1 cellular context compared by ENCODE assay signal in genomic region chr2:64922482-64923384, GRCh38.
A peak's percentile ranks its signal among the peaks of the same experiment; 100 is the strongest.
TF ChIP-seq lines count a peak whose summit lies in the region.

No MANE protein-coding gene starts in this region.

TF ChIP-seq in HepG2, 621 proteins besides CTCF, POLR2A, EP300 and RAD21 (continued from another document and continues in another):
- TF ChIP-seq ZBTB43 (CRISPR knock-in tag; conservative IDR thresholded peaks at IDR 0.05): no peak
- no peak for TF ChIP-seq ZNF720 (CRISPR knock-in tag; IDR thresholded peaks at IDR 0.05)
- peak; percentile 74 for TF ChIP-seq SALL1 (CRISPR knock-in tag; IDR thresholded peaks at IDR 0.05)
- no peak for TF ChIP-seq RFX1 (IDR thresholded peaks at IDR 0.05)
- TF ChIP-seq ZNF3 (CRISPR knock-in tag; IDR thresholded peaks at IDR 0.05): no peak
- TF ChIP-seq TGIF2 (CRISPR knock-in tag; IDR thresholded peaks at IDR 0.05): no peak
- no peak for TF ChIP-seq ZNF136 (CRISPR knock-in tag; IDR thresholded peaks at IDR 0.05; ENCODE audit: low read depth)
- TF ChIP-seq GPN1 (CRISPR knock-in tag; IDR thresholded peaks at IDR 0.05; ENCODE audit: borderline replicate concordance): no peak
- TF ChIP-seq PHB2 (IDR thresholded peaks at IDR 0.05; ENCODE audit: partially characterized antibody): no peak
- TF ChIP-seq AGO2 (optimal IDR thresholded peaks at IDR 0.05; ENCODE audit: low read depth, low read length): no peak
- no peak for TF ChIP-seq ZNF784 (CRISPR knock-in tag; IDR thresholded peaks at IDR 0.05; ENCODE audit: borderline replicate concordance)
- TF ChIP-seq PAWR (CRISPR knock-in tag; IDR thresholded peaks at IDR 0.05; ENCODE audit: borderline replicate concordance): no peak
- TF ChIP-seq ZNF777 (CRISPR knock-in tag; IDR thresholded peaks at IDR 0.05): no peak
- TF ChIP-seq ZNF556 (CRISPR knock-in tag; IDR thresholded peaks at IDR 0.05; ENCODE audit: borderline replicate concordance): no peak
- TF ChIP-seq TOPORS (CRISPR knock-in tag; IDR thresholded peaks at IDR 0.05): peak; percentile 75; the same call in 1 of the 2 replicates
- TF ChIP-seq MLXIP (CRISPR knock-in tag; IDR thresholded peaks at IDR 0.05; ENCODE audit: borderline replicate concordance): no peak
- TF ChIP-seq FOXA3 (CRISPR knock-in tag; IDR thresholded peaks at IDR 0.05): peak; percentile 55; the same call in 1 of the 2 replicates
- no peak for TF ChIP-seq ZNF569 (CRISPR knock-in tag; IDR thresholded peaks at IDR 0.05; ENCODE audit: borderline replicate concordance)
- TF ChIP-seq AKNA (CRISPR knock-in tag; IDR thresholded peaks at IDR 0.05; ENCODE audit: borderline replicate concordance): no peak
- TF ChIP-seq ZNF160 (CRISPR knock-in tag; IDR thresholded peaks at IDR 0.05): no peak
- TF ChIP-seq RARA (CRISPR knock-in tag; IDR thresholded peaks at IDR 0.05): peak; percentile 47
- TF ChIP-seq ZIK1 (CRISPR knock-in tag; IDR thresholded peaks at IDR 0.05; ENCODE audit: borderline replicate concordance, low read depth): no peak
- no peak for TF ChIP-seq ZNF619 (CRISPR knock-in tag; IDR thresholded peaks at IDR 0.05)
- TF ChIP-seq ZNF574 (CRISPR knock-in tag; IDR thresholded peaks at IDR 0.05): peak; percentile 49; the same call in 1 of the 2 replicates
- no peak for TF ChIP-seq ZNF775 (CRISPR knock-in tag; IDR thresholded peaks at IDR 0.05; ENCODE audit: borderline replicate concordance)
- no peak for TF ChIP-seq MATR3 (CRISPR knock-in tag; IDR thresholded peaks at IDR 0.05)
- no peak for TF ChIP-seq E2F2 (CRISPR knock-in tag; IDR thresholded peaks at IDR 0.05; ENCODE audit: borderline replicate concordance)
- TF ChIP-seq MIXL1 (CRISPR knock-in tag; IDR thresholded peaks at IDR 0.05): peak; percentile 27; the same call in 1 of the 2 replicates
- TF ChIP-seq MXD3 (CRISPR knock-in tag; IDR thresholded peaks at IDR 0.05): no peak
- no peak for TF ChIP-seq NR1H2 (CRISPR knock-in tag; IDR thresholded peaks at IDR 0.05; ENCODE audit: borderline replicate concordance, low read depth)
- TF ChIP-seq ZNF792 (CRISPR knock-in tag; IDR thresholded peaks at IDR 0.05): 0 out of 2 replicates have a peak, but pooled peaks have one; percentile 28
- peak; percentile 77 for TF ChIP-seq NR2C2 (CRISPR knock-in tag; IDR thresholded peaks at IDR 0.05; ENCODE audit: borderline replicate concordance)
- TF ChIP-seq NFKBIZ (CRISPR knock-in tag; IDR thresholded peaks at IDR 0.05): no peak
- TF ChIP-seq ZNF326 (CRISPR knock-in tag; IDR thresholded peaks at IDR 0.05; ENCODE audit: borderline replicate concordance): no peak
- no peak for TF ChIP-seq KLF15 (CRISPR knock-in tag; IDR thresholded peaks at IDR 0.05; ENCODE audit: borderline replicate concordance)
- TF ChIP-seq HMGA1 (CRISPR knock-in tag; conservative IDR thresholded peaks at IDR 0.05): no peak
- no peak for TF ChIP-seq ZNF75D (CRISPR knock-in tag; IDR thresholded peaks at IDR 0.05; ENCODE audit: borderline replicate concordance)
- peak; percentile 67; the same call in 1 of the 2 replicates for TF ChIP-seq ZNF644 (CRISPR knock-in tag; IDR thresholded peaks at IDR 0.05; ENCODE audit: low read depth)
- TF ChIP-seq ZNF652 (CRISPR knock-in tag; IDR thresholded peaks at IDR 0.05; ENCODE audit: borderline replicate concordance, low read depth): no peak
- no peak for TF ChIP-seq IRF2 (CRISPR knock-in tag; IDR thresholded peaks at IDR 0.05)
- TF ChIP-seq ZNF788 (CRISPR knock-in tag; IDR thresholded peaks at IDR 0.05; ENCODE audit: borderline replicate concordance): no peak
- TF ChIP-seq ZNF780A (CRISPR knock-in tag; IDR thresholded peaks at IDR 0.05): no peak
- TF ChIP-seq MYPOP (CRISPR knock-in tag; IDR thresholded peaks at IDR 0.05): peak; percentile 68; the same call in 1 of the 2 replicates
- TF ChIP-seq USF2 (IDR thresholded peaks at IDR 0.05; ENCODE audit: low read depth, low read length): peak; percentile 71
- peak; percentile 69; the same call in 1 of the 2 replicates for TF ChIP-seq USF2 (CRISPR knock-in tag; IDR thresholded peaks at IDR 0.05; ENCODE audit: borderline replicate concordance)
- no peak for TF ChIP-seq KMT2B (CRISPR knock-in tag; IDR thresholded peaks at IDR 0.05)
- TF ChIP-seq CHD4 (IDR thresholded peaks at IDR 0.05; ENCODE audit: borderline replicate concordance, low read length): peak; percentile 73; the same call in 1 of the 2 replicates
- no peak for TF ChIP-seq ZNF382 (CRISPR knock-in tag; IDR thresholded peaks at IDR 0.05; ENCODE audit: borderline replicate concordance)
